In the genomic region with DNA sequence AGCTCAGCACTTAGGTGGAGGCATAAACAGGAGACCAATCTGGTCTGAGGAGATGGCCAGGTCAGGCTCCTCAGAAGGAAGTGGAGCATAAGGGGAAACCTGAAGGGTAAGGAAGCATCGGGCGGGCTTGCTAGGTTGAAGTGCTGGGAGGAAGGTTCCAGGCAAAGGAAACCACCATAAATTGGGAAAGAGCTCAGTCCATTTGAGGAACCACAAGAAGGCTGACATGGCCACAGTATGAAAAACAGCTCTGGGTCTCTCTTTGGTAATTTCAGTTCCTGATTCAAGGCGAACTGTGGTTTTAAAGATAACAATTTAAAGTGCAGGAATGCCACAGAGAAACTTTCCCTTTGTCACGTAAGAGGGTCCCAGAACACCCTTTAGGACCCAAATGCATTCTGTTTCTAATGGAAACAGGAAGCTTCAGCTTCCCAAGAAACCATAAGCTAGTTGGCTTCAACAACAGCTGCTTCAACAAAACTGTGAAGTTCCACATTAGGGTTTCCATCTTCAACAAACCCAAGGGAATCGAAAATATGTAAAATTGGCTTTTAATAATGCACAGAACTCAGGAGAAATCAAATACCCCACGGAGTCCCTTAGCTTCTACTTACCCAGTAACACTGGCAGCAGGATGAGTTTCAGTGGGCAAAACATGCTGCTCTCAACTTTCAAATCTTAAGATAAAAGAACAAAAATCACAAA, we compare ENCODE assay signal across 13 cellular contexts. TPM values are rescaled to one million over a fixed set of nuclear protein-coding genes. Genes with fewer than 3 reads are reported as not detected.
DNase-seq lines count a peak whose midpoint lies in the region; ATAC-seq lines count a peak whose summit lies in the region.
"Had no signal": no experiment of that assay in that cellular context is flagged by ENCODE, and none has a peak within 500 bp of the region (broad histone marks: within the 10 kb centered on the region; RNA-seq: fewer than 3 reads in every experiment).

No MANE protein-coding gene starts in this region.

- H3K27ac Mint-ChIP-seq in activated naive CD4-positive, alpha-beta T cell treated with anti-CD3 and anti-CD28 coated beads for 36 hours, result peak overlapping the region; percentile 100
- H3K27ac Mint-ChIP-seq: nephron progenitor cell had no signal

- H3K9me3 Mint-ChIP-seq in activated naive CD4-positive, alpha-beta T cell treated with anti-CD3 and anti-CD28 coated beads for 36 hours, result no peaks in the 10 kb centered on the region
- H3K9me3 Mint-ChIP-seq: nephron progenitor cell had no signal

- DNase-seq in activated naive CD4-positive, alpha-beta T cell treated with anti-CD3 and anti-CD28 coated beads for 36 hours, result no peak
- no peak for DNase-seq in activated naive CD4-positive, alpha-beta T cell treated with anti-CD3 and anti-CD28 coated beads, Interleukin-2, amount 50 U/mL, for 16 hours
- DNase-seq in RPMI8226, result peak; percentile 45
- DNase-seq in cardiac septum (ENCODE audit: low spot score), result peak; percentile 84
- DNase-seq in NCI-H345 (lab: John Stamatoyannopoulos, UW), result no peak
- DNase-seq in NCI-H1694 (lab: John Stamatoyannopoulos, UW), result no peak
- DNase-seq: foreskin fibroblast, NCI-H1048, nephron progenitor cell had no signal

- CTCF ChIA-PET in activated naive CD4-positive, alpha-beta T cell treated with anti-CD3 and anti-CD28 coated beads for 36 hours (lab: Charles Lee), result interaction anchor here (0.5 to 2.9 kb wide), 13 partner anchors 10 to 789 kb away, joined by 3 to 12 read pairs (median 6); partner anchors contain the start of gene JAML

- H3K4me1 Mint-ChIP-seq in activated naive CD4-positive, alpha-beta T cell treated with anti-CD3 and anti-CD28 coated beads for 36 hours (ENCODE audit: low read depth), result peaks cover 88% of the 10 kb centered on the region
- H3K4me1 Mint-ChIP-seq: nephron progenitor cell had no signal

- no peaks in the 10 kb centered on the region for H3K27me3 Mint-ChIP-seq in activated naive CD4-positive, alpha-beta T cell treated with anti-CD3 and anti-CD28 coated beads for 36 hours (ENCODE audit: low read depth)

- no peak overlapping the region for H3K4me3 ChIP-seq in thymus (ENCODE audit: low read length)
- H3K4me3 ChIP-seq: ascending aorta had no signal

- H3K9me3 ChIP-seq in thymus (ENCODE audit: control insufficient read depth), result no peaks in the 10 kb centered on the region
- H3K9me3 ChIP-seq: ascending aorta had no signal

- no peaks in the 10 kb centered on the region for H3K27me3 ChIP-seq in thymus (ENCODE audit: control insufficient read depth, insufficient read depth)
- H3K27me3 ChIP-seq: ascending aorta had no signal

- H3K4me1 ChIP-seq in thymus (ENCODE audit: control insufficient read depth, insufficient read depth, low read length), result peaks cover 13% of the 10 kb centered on the region
- H3K4me1 ChIP-seq: ascending aorta had no signal

- WGBS in thymus, result 31% methylated on average over 6 of the region's 6 CpGs

- H3K36me3 ChIP-seq in thymus (ENCODE audit: control insufficient read depth, insufficient read depth), result peaks cover 2% of the 10 kb centered on the region
- H3K36me3 ChIP-seq: ascending aorta had no signal

- H3K36me3 Mint-ChIP-seq in activated naive CD4-positive, alpha-beta T cell treated with anti-CD3 and anti-CD28 coated beads for 36 hours (ENCODE audit: low read depth), result peaks cover 41% of the 10 kb centered on the region

- no peak for ATAC-seq in GM21367 (IDR thresholded peaks at IDR 0.05; ENCODE audit: unreplicated experiment)

- H3K4me3 Mint-ChIP-seq in activated naive CD4-positive, alpha-beta T cell treated with anti-CD3 and anti-CD28 coated beads for 36 hours, result peak overlapping the region; percentile 64
- H3K4me3 Mint-ChIP-seq: nephron progenitor cell had no signal

- H3K27ac ChIP-seq in thymus (ENCODE audit: low read depth), result peak overlapping the region; percentile 4
- H3K27ac ChIP-seq: ascending aorta had no signal

- intact Hi-C loops in activated naive CD4-positive, alpha-beta T cell treated with anti-CD3 and anti-CD28 coated beads for 36 hours (cut with micrococcal nuclease), result no loop called here
- intact Hi-C loops in cardiac septum (cut with DNase I), result no loop called here

RNA-seq across cellular contexts. Expression of gene JAML, which starts 10.4 kb away (rescaled TPM):
- 10 to 100 TPM; 67.5 to 71.4 TPM for total RNA-seq in activated naive CD4-positive, alpha-beta T cell treated with anti-CD3 and anti-CD28 coated beads for 36 hours
- total RNA-seq in cardiac septum, result 5.4 TPM
- 39.7 TPM for polyA plus RNA-seq in thymus
- total RNA-seq: ascending aorta had no signal

RNA-seq across cellular contexts. Expression of gene MPZL3, which starts 37.8 kb away (rescaled TPM):
- 10 to 100 TPM; 29.3 to 30.5 TPM for total RNA-seq in activated naive CD4-positive, alpha-beta T cell treated with anti-CD3 and anti-CD28 coated beads for 36 hours
- 3.8 TPM for total RNA-seq in cardiac septum
- polyA plus RNA-seq in thymus, result 7.0 TPM

RNA-seq across cellular contexts. Expression of gene SCN2B, which starts 37.9 kb away (rescaled TPM):
- total RNA-seq in activated naive CD4-positive, alpha-beta T cell treated with anti-CD3 and anti-CD28 coated beads for 36 hours, result not detected
- 20.0 TPM for total RNA-seq in cardiac septum
- 0.73 TPM for polyA plus RNA-seq in thymus
- total RNA-seq: T-helper 1 cell treated with Interleukin-12 subunit alpha and Interleukin-12 subunit beta and Interleukin-4 antibody, amounts not matched to agents 30 ng/mL and 1 ng/mL, for 36 hours had no signal

RNA-seq across cellular contexts. Expression of gene MPZL2, which starts 49.7 kb away (rescaled TPM):
- total RNA-seq in activated naive CD4-positive, alpha-beta T cell treated with anti-CD3 and anti-CD28 coated beads for 36 hours, result 10 to 100 TPM; 25.3 to 28.4 TPM
- 24.2 TPM for total RNA-seq in cardiac septum
- polyA plus RNA-seq in thymus, result 47.7 TPM

Comparison
In these comparisons a context has a peak if more than half of its experiments do, and no peak if none do; other contexts are left out.
1. DNase-seq: peak in RPMI8226 (single experiment) and cardiac septum (single experiment); none in activated naive CD4-positive, alpha-beta T cell treated with anti-CD3 and anti-CD28 coated beads for 36 hours (single experiment), activated naive CD4-positive, alpha-beta T cell treated with anti-CD3 and anti-CD28 coated beads, Interleukin-2, amount 50 U/mL, for 16 hours (single experiment), NCI-H345 (single experiment) and NCI-H1694 (single experiment).
2. RNA of gene JAML, which starts 10.4 kb away (total RNA-seq): 67.5 to 71.4 TPM in activated naive CD4-positive, alpha-beta T cell treated with anti-CD3 and anti-CD28 coated beads for 36 hours; 5.4 TPM in cardiac septum (single experiment); every median in the first group is over 10 times any median in the second.
3. RNA of gene SCN2B, which starts 37.9 kb away (total RNA-seq): 20.0 TPM in cardiac septum (single experiment); not detected in activated naive CD4-positive, alpha-beta T cell treated with anti-CD3 and anti-CD28 coated beads for 36 hours; every median in the first group is over 10 times any median in the second.